ENCODE assay signal across 9 cellular contexts in genomic region chr13:30615851-30616311, GRCh38. TPM values are rescaled to one million over a fixed set of nuclear protein-coding genes. Genes with fewer than 3 reads are reported as not detected.
DNase-seq lines count a peak whose midpoint lies in the region; ATAC-seq and TF ChIP-seq lines count a peak whose summit lies in the region.
"Had no signal": no experiment of that assay in that cellular context is flagged by ENCODE, and none has a peak within 500 bp of the region (broad histone marks: within the 10 kb centered on the region; RNA-seq: fewer than 3 reads in every experiment).

No MANE protein-coding gene starts in this region.

- H3K9me3 ChIP-seq in Panc1 (ENCODE audit: control insufficient read depth, insufficient read depth, low read depth, low read length): no peaks in the 10 kb centered on the region
- H3K9me3 ChIP-seq in gastrocnemius medialis: no peaks in the 10 kb centered on the region

- peak; percentile 43 for DNase-seq in SIG-M5 treated with dmso at 0.1 percent for 504 hours (lab: John Stamatoyannopoulos, UW; ENCODE audit: unreplicated experiment)
- no peak for DNase-seq in SIG-M5 (lab: John Stamatoyannopoulos, UW)
- no peak for DNase-seq in Panc1 (ENCODE audit: low read depth, low spot score)
- DNase-seq in fibroblast of peridontal ligament (ENCODE audit: extremely low read depth): peak; percentile 69
- DNase-seq in gastrocnemius medialis: no peak
- no peak for DNase-seq in activated T-cell treated with anti-CD3 and anti-CD28 coated beads, Interleukin-2, amount 50 U/mL, for 4 hours

- BruUV-seq in Panc1 (replicated peaks; lab: Mats Ljungman, UMichigan): no TSS peak

- no peak overlapping the region for H3K27ac Mint-ChIP-seq in activated T-helper 17 cell treated with anti-CD3 and anti-CD28 coated beads, Interleukin-2, amount 50 U/mL, for 72 hours
- H3K27ac Mint-ChIP-seq: activated naive CD8-positive, alpha-beta T cell had no signal

- TF ChIP-seq POLR2A in gastrocnemius medialis (IDR thresholded peaks at IDR 0.05): no peak

- H3K4me3 ChIP-seq in Panc1 (ENCODE audit: low read depth in 2 of 2, low read length in 2 of 2) (peak overlapping the region; percentile 67 to 83), gastrocnemius medialis (peak overlapping the region; percentile 70 to 91 (median 83))

- peak overlapping the region; percentile 87 for H3K27ac ChIP-seq in Panc1 (ENCODE audit: low read length)
- peak overlapping the region; percentile 91 to 100 (median 98) for H3K27ac ChIP-seq in gastrocnemius medialis

- peaks cover 8% of the 10 kb centered on the region for H3K36me3 ChIP-seq in Panc1 (ENCODE audit: control insufficient read depth, insufficient read depth, low read length)
- no peaks in the 10 kb centered on the region for H3K36me3 ChIP-seq in gastrocnemius medialis

- CTCF ChIA-PET in Panc1 (lab: Charles Lee): no interaction called here

- TF ChIP-seq CTCF in Panc1 (IDR thresholded peaks at IDR 0.05) (no peak), gastrocnemius medialis (IDR thresholded peaks at IDR 0.05 in 4 of 5, conservative IDR thresholded peaks at IDR 0.05 in 1 of 5) (no peak)

- H3K4me1 Mint-ChIP-seq in activated T-cell treated with anti-CD3 and anti-CD28 coated beads, Interleukin-2, amount 50 U/mL, for 4 hours (ENCODE audit: low read depth): peaks cover 29% of the 10 kb centered on the region
- peaks cover 4% of the 10 kb centered on the region for H3K4me1 Mint-ChIP-seq in activated T-helper 17 cell treated with anti-CD3 and anti-CD28 coated beads, Interleukin-2, amount 50 U/mL, for 72 hours

- ATAC-seq in Panc1 (no peak), gastrocnemius medialis (no peak), GM18511 (IDR thresholded peaks at IDR 0.05; ENCODE audit: unreplicated experiment) (no peak)
- ATAC-seq in activated T-cell treated with anti-CD3 and anti-CD28 coated beads, Interleukin-2, amount 50 U/mL, for 4 hours: no peak
- ATAC-seq in activated T-helper 17 cell treated with anti-CD3 and anti-CD28 coated beads, Interleukin-2, amount 50 U/mL, for 72 hours (replicated peaks): no peak

- intact Hi-C loops in Panc1 (cut with micrococcal nuclease; ENCODE audit: unreplicated experiment): loop anchor here (10.0 kb wide), 1 partner anchor 151 kb away; the partner anchor contains the start of gene HMGB1
- intact Hi-C loops in gastrocnemius medialis (cut with DNase I; ENCODE audit: low total_unique reads): loop anchor here (2.0 to 5.0 kb wide), 3 partner anchors 187 to 546 kb away; partner anchors contain the start of genes HSPH1 and UBE2L5

- POLR2A ChIA-PET in Panc1 (lab: Charles Lee): no interaction called here

- H3K27me3 Mint-ChIP-seq in activated T-cell treated with anti-CD3 and anti-CD28 coated beads, Interleukin-2, amount 50 U/mL, for 4 hours (ENCODE audit: low read depth): no peaks in the 10 kb centered on the region
- no peaks in the 10 kb centered on the region for H3K27me3 Mint-ChIP-seq in activated T-helper 17 cell treated with anti-CD3 and anti-CD28 coated beads, Interleukin-2, amount 50 U/mL, for 72 hours
- H3K27me3 Mint-ChIP-seq: activated naive CD8-positive, alpha-beta T cell had no signal

- H3K4me1 ChIP-seq in Panc1 (ENCODE audit: control insufficient read depth, insufficient read depth, low read length) (peaks cover 10% of the 10 kb centered on the region), gastrocnemius medialis (peaks cover 30 to 37% of the 10 kb centered on the region in 2 donors)

- H3K27me3 ChIP-seq in Panc1 (ENCODE audit: control insufficient read depth, insufficient read depth, low read length): no peaks in the 10 kb centered on the region
- no peaks in the 10 kb centered on the region for H3K27me3 ChIP-seq in gastrocnemius medialis

- H3K36me3 Mint-ChIP-seq in activated T-cell treated with anti-CD3 and anti-CD28 coated beads, Interleukin-2, amount 50 U/mL, for 4 hours (ENCODE audit: insufficient read depth): no peaks in the 10 kb centered on the region
- H3K36me3 Mint-ChIP-seq in activated T-helper 17 cell treated with anti-CD3 and anti-CD28 coated beads, Interleukin-2, amount 50 U/mL, for 72 hours (ENCODE audit: low read depth): peaks cover 7% of the 10 kb centered on the region

- H3K4me3 Mint-ChIP-seq in activated T-cell treated with anti-CD3 and anti-CD28 coated beads, Interleukin-2, amount 50 U/mL, for 4 hours: no peak overlapping the region
- H3K4me3 Mint-ChIP-seq in activated T-helper 17 cell treated with anti-CD3 and anti-CD28 coated beads, Interleukin-2, amount 50 U/mL, for 72 hours: no peak overlapping the region
- H3K4me3 Mint-ChIP-seq: activated naive CD8-positive, alpha-beta T cell had no signal

- no peaks in the 10 kb centered on the region for H3K9me3 Mint-ChIP-seq in activated T-cell treated with anti-CD3 and anti-CD28 coated beads, Interleukin-2, amount 50 U/mL, for 4 hours
- H3K9me3 Mint-ChIP-seq in activated T-helper 17 cell treated with anti-CD3 and anti-CD28 coated beads, Interleukin-2, amount 50 U/mL, for 72 hours: no peaks in the 10 kb centered on the region

- in situ Hi-C loops in Panc1 (cut with HindIII; ENCODE audit: low pct_unique_long_range_greater_than_20kb, low sequenced_read_pairs) (no loop called here), gastrocnemius medialis (cut with MboI; ENCODE audit: low sequenced_read_pairs in 4 of 4) (loop anchor here (10.0 to 25.0 kb wide), 4 partner anchors 151 to 771 kb away; partner anchors contain the start of genes HMGB1 (in 4 of the 4) and HSPH1 (in 1 of the 4))

RNA-seq across cellular contexts. Expression of gene USPL1, which starts 1.8 kb away (rescaled TPM):
- total RNA-seq in Panc1 (2021; ENCODE audit: unreplicated experiment): 19.5 TPM
- 10.7 TPM for polyA plus RNA-seq in Panc1 (2012; ENCODE audit: insufficient read length)
- 10 to 100 TPM; 14.2 to 18.4 (median 15.6) TPM for total RNA-seq in gastrocnemius medialis
- total RNA-seq in activated T-cell treated with anti-CD3 and anti-CD28 coated beads, Interleukin-2, amount 50 U/mL, for 4 hours: 10 to 100 TPM; 12.9 to 13.7 (median 13.3) TPM
- 10 to 100 TPM; 17.3 to 18.6 TPM for total RNA-seq in activated T-helper 17 cell treated with anti-CD3 and anti-CD28 coated beads, Interleukin-2, amount 50 U/mL, for 72 hours

Comparison
In these comparisons a context has a peak if more than half of its experiments do, and no peak if none do; other contexts are left out.
1. DNase-seq: peak in SIG-M5 treated with dmso at 0.1 percent for 504 hours (single experiment) and fibroblast of peridontal ligament (single experiment); none in SIG-M5 (single experiment), Panc1 (single experiment), gastrocnemius medialis (0 of 2) and activated T-cell treated with anti-CD3 and anti-CD28 coated beads, Interleukin-2, amount 50 U/mL, for 4 hours (single experiment).